ENCODE assay signal across 1 cellular context in the genomic region with DNA sequence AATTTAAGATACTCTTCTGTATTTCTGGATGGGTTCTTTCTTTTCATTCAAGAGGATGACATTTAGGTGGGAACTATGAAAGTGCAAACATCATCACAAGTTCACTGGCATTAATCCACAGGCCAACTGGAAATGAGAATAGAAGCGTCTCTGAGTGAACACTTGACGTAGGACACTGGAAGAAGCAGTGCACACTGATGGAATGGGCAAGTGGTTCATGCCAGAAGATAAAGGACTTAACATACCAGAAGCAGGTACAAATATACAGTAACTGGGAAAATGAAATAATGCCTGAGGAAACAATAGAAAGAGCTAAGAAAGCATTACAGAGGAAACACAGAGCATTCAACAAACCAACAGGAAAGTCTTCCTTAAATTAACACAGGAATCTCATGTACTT.
TF ChIP-seq lines count a peak whose summit lies in the region.

No MANE protein-coding gene starts in this region.

TF ChIP-seq in IMR-90, 13 proteins besides CTCF, POLR2A, EP300 and RAD21:
- TF ChIP-seq RFX5 (IDR thresholded peaks at IDR 0.05; ENCODE audit: low read depth, low read length) = no peak
- no peak for TF ChIP-seq MAZ (IDR thresholded peaks at IDR 0.05; ENCODE audit: borderline replicate concordance, low read depth, low read length)
- TF ChIP-seq, protein P1, sequence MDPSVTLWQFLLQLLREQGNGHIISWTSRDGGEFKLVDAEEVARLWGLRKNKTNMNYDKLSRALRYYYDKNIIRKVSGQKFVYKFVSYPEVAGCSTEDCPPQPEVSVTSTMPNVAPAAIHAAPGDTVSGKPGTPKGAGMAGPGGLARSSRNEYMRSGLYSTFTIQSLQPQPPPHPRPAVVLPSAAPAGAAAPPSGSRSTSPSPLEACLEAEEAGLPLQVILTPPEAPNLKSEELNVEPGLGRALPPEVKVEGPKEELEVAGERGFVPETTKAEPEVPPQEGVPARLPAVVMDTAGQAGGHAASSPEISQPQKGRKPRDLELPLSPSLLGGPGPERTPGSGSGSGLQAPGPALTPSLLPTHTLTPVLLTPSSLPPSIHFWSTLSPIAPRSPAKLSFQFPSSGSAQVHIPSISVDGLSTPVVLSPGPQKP (IDR thresholded peaks at IDR 0.05; ENCODE audit: borderline replicate concordance, low read depth, low read length) = no peak
